In genomic region chr10:11378835-11379234, GRCh38 we compare ENCODE assay signal across 21 cellular contexts.
"Had no signal": no experiment of that assay in that cellular context is flagged by ENCODE, and none has a peak within 500 bp of the region (broad histone marks: within the 10 kb centered on the region; RNA-seq: fewer than 3 reads in every experiment).

No MANE protein-coding gene starts in this region.

- H3K4me3 ChIP-seq: ascending aorta, left lung, spleen, testis, transverse colon had no signal

- H3K27me3 ChIP-seq: ascending aorta, left lung, spleen, testis, transverse colon had no signal

- H3K9me3 Mint-ChIP-seq: activated naive CD4-positive, alpha-beta T cell treated with anti-CD3 and anti-CD28 coated beads for 36 hours; activated naive CD8-positive, alpha-beta T cell treated with anti-CD3 and anti-CD28 coated beads, Interleukin-2, amount 10 ng/mL, durations not matched to agents 7 days and 5 days; mesothelial cell of epicardium; naive thymus-derived CD8-positive, alpha-beta T cell had no signal

- H3K4me1 Mint-ChIP-seq: activated naive CD8-positive, alpha-beta T cell treated with anti-CD3 and anti-CD28 coated beads, Interleukin-2, amount 10 ng/mL, durations not matched to agents 7 days and 5 days; mesothelial cell of epicardium had no signal

- H3K27me3 Mint-ChIP-seq: naive thymus-derived CD8-positive, alpha-beta T cell had no signal

- H3K9me3 ChIP-seq: ascending aorta, left lung, spleen, testis, transverse colon had no signal

- DNase-seq: activated CD4-positive, alpha-beta T cell treated with anti-CD3 and anti-CD28 coated beads for 4 hours; activated CD4-positive, alpha-beta T cell treated with anti-CD3 and anti-CD28 coated beads, Interleukin-2, amount 50 U/mL, for 4 hours; activated effector memory CD4-positive, alpha-beta T cell treated with anti-CD3 and anti-CD28 coated beads, Interleukin-2, amount 50 U/mL, for 16 hours; activated naive CD4-positive, alpha-beta T cell treated with anti-CD3 and anti-CD28 coated beads for 36 hours; activated naive CD8-positive, alpha-beta T cell treated with anti-CD3 and anti-CD28 coated beads, Interleukin-2, amount 10 ng/mL, durations not matched to agents 7 days and 5 days; cortex of kidney; foreskin fibroblast; left lung; mammary epithelial cell; naive thymus-derived CD8-positive, alpha-beta T cell; spleen; stimulated activated CD4-positive, alpha-beta T cell treated with anti-CD3 and anti-CD28 coated beads, Interleukin-2, amount 100 ng/mL, for 48 hours; stimulated activated naive CD8-positive, alpha-beta T cell treated with anti-CD3 and anti-CD28 coated beads, Interleukin-15, Interleukin-2, amounts not matched to agents 100 U/mL and 50 U/mL, for 24 hours; testis; transverse colon had no signal

- H3K4me1 ChIP-seq: ascending aorta, left lung, testis, transverse colon had no signal

- H3K36me3 ChIP-seq: ascending aorta, left lung, spleen, transverse colon had no signal

- H3K4me3 Mint-ChIP-seq: activated naive CD4-positive, alpha-beta T cell treated with anti-CD3 and anti-CD28 coated beads for 36 hours; activated naive CD8-positive, alpha-beta T cell treated with anti-CD3 and anti-CD28 coated beads, Interleukin-2, amount 10 ng/mL, durations not matched to agents 7 days and 5 days; brain; mesothelial cell of epicardium; naive thymus-derived CD8-positive, alpha-beta T cell had no signal

- H3K27ac Mint-ChIP-seq: activated naive CD4-positive, alpha-beta T cell treated with anti-CD3 and anti-CD28 coated beads for 36 hours; activated naive CD8-positive, alpha-beta T cell treated with anti-CD3 and anti-CD28 coated beads, Interleukin-2, amount 10 ng/mL, durations not matched to agents 7 days and 5 days; mesothelial cell of epicardium; progenitor cell of endocrine pancreas had no signal

- ATAC-seq: esophagus mucosa; left lung; naive thymus-derived CD8-positive, alpha-beta T cell; stimulated activated naive CD8-positive, alpha-beta T cell treated with anti-CD3 and anti-CD28 coated beads, Interleukin-15, Interleukin-2, amounts not matched to agents 100 U/mL and 50 U/mL, for 24 hours had no signal

- H3K27ac ChIP-seq: ascending aorta, left lung, testis, transverse colon, VCaP had no signal

- H3K36me3 Mint-ChIP-seq: activated naive CD8-positive, alpha-beta T cell treated with anti-CD3 and anti-CD28 coated beads, Interleukin-2, amount 10 ng/mL, durations not matched to agents 7 days and 5 days; brain; mesothelial cell of epicardium; naive thymus-derived CD8-positive, alpha-beta T cell had no signal
